Comparison of ENCODE assay signal across 14 cellular contexts in the genomic region with DNA sequence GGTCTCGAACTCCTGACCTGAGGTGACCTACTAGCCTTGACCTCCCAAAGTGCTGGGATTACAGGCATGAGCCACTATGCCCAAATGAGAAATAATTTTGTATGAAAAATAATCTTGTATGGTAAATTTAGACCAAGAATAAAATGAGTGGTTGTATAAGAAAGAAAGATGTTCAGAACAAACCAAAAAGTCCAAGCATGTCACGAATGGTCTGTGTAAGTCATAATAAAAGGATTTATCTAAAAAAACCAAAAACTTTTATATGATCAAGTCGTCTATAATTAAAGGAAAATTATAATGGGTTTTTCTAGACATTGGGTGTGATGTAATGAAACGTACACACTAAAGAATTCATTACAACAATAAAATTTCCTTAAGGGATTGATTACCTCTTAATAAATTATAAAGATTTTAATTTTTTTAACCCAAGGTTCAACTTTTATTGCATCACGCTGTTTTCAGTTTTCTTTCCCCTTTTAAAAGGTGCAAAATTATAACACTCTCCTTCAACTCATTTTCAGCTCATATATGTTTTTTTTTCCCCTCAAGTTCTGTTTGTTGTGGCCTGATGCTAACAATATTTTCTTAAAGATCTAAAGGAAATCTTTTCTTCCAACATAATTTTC. TPM values are rescaled to one million over a fixed set of nuclear protein-coding genes. Genes with fewer than 3 reads are reported as not detected.
DNase-seq lines count a peak whose midpoint lies in the region; TF ChIP-seq lines count a peak whose summit lies in the region.
"Had no signal": no experiment of that assay in that cellular context is flagged by ENCODE, and none has a peak within 500 bp of the region (broad histone marks: within the 10 kb centered on the region; RNA-seq: fewer than 3 reads in every experiment).

No MANE protein-coding gene starts in this region.

- H3K9me3 Mint-ChIP-seq in Caco-2 (ENCODE audit: unreplicated experiment) = peaks cover 36% of the 10 kb centered on the region
- H3K9me3 Mint-ChIP-seq in activated CD4-positive, alpha-beta memory T cell treated with anti-CD3 and anti-CD28 coated beads, Interleukin-2, amount 10 ng/mL, durations not matched to agents 7 days and 5 days = peaks cover 11% of the 10 kb centered on the region
- H3K9me3 Mint-ChIP-seq in activated CD4-positive, alpha-beta memory T cell treated with anti-CD3 and anti-CD28 coated beads for 36 hours = peaks cover 22% of the 10 kb centered on the region

- H3K4me3 ChIP-seq in A673 (ENCODE audit: low read depth, low read length, poor library complexity, severe bottlenecking) = no peak overlapping the region
- no peak overlapping the region for H3K4me3 ChIP-seq in Caco-2 (ENCODE audit: low read depth, low read length)
- H3K4me3 ChIP-seq: lung, thoracic aorta had no signal

- no peak overlapping the region for H3K27ac Mint-ChIP-seq in Caco-2 (ENCODE audit: unreplicated experiment)
- no peak overlapping the region for H3K27ac Mint-ChIP-seq in activated CD4-positive, alpha-beta memory T cell treated with anti-CD3 and anti-CD28 coated beads, Interleukin-2, amount 10 ng/mL, durations not matched to agents 7 days and 5 days
- no peak overlapping the region for H3K27ac Mint-ChIP-seq in activated CD4-positive, alpha-beta memory T cell treated with anti-CD3 and anti-CD28 coated beads for 36 hours
- H3K27ac Mint-ChIP-seq: activated B cell treated with CpG ODN at 0.5 μM for 24 hours; CD4-positive, alpha-beta memory T cell had no signal

- H3K36me3 ChIP-seq in A673 (ENCODE audit: insufficient read depth, low read length, poor library complexity, severe bottlenecking) (no peaks in the 10 kb centered on the region), Caco-2 (ENCODE audit: control insufficient read depth, insufficient read depth, low read length) (no peaks in the 10 kb centered on the region)
- H3K36me3 ChIP-seq: thoracic aorta had no signal

- no peak for TF ChIP-seq CTCF in A673 (conservative IDR thresholded peaks at IDR 0.05; ENCODE audit: low read depth, low read length)
- TF ChIP-seq CTCF in Caco-2 (IDR thresholded peaks at IDR 0.05; ENCODE audit: insufficient read depth in 1 of 2, low read depth in 1 of 2, low read length in 1 of 2, severe bottlenecking in 1 of 2, unreplicated experiment in 1 of 2) = no peak

- POLR2A ChIA-PET in A673 (lab: Charles Lee; ENCODE audit: low non-redundant PET) = no interaction called here
- POLR2A ChIA-PET in Caco-2 (lab: Charles Lee) = no interaction called here
- POLR2A ChIA-PET in activated CD4-positive, alpha-beta memory T cell treated with anti-CD3 and anti-CD28 coated beads, Interleukin-2, amount 10 ng/mL, durations not matched to agents 7 days and 5 days (lab: Charles Lee) = interaction anchor here (1.3 kb wide), 1 partner anchor 9 kb away, joined by 3 read pairs; the partner anchor contains the start of gene AQP11
- POLR2A ChIA-PET in activated CD4-positive, alpha-beta memory T cell treated with anti-CD3 and anti-CD28 coated beads for 36 hours (lab: Charles Lee) = interaction anchor here (1.0 kb wide), 1 partner anchor 53 kb away, joined by 3 read pairs; no protein-coding TSS in a partner anchor

- no peak overlapping the region for H3K27ac ChIP-seq in A673 (ENCODE audit: low read depth, low read length, poor library complexity, severe bottlenecking)
- H3K27ac ChIP-seq: thoracic aorta had no signal

- no peak overlapping the region for H3K4me3 Mint-ChIP-seq in Caco-2 (ENCODE audit: unreplicated experiment)
- no peak overlapping the region for H3K4me3 Mint-ChIP-seq in activated CD4-positive, alpha-beta memory T cell treated with anti-CD3 and anti-CD28 coated beads, Interleukin-2, amount 10 ng/mL, durations not matched to agents 7 days and 5 days
- no peak overlapping the region for H3K4me3 Mint-ChIP-seq in activated CD4-positive, alpha-beta memory T cell treated with anti-CD3 and anti-CD28 coated beads for 36 hours
- H3K4me3 Mint-ChIP-seq: activated B cell treated with CpG ODN at 0.5 μM for 24 hours; CD4-positive, alpha-beta memory T cell had no signal

- H3K9me3 ChIP-seq in A673 (ENCODE audit: low read depth, low read length, poor library complexity, severe bottlenecking) (peaks cover 40% of the 10 kb centered on the region), Caco-2 (peaks cover 45% of the 10 kb centered on the region)
- H3K9me3 ChIP-seq: thoracic aorta had no signal

- no peaks in the 10 kb centered on the region for H3K27me3 ChIP-seq in A673 (replicated peaks; ENCODE audit: insufficient read depth, low read depth, low read length, poor library complexity)
- H3K27me3 ChIP-seq in Caco-2 (replicated peaks; ENCODE audit: control insufficient read depth, insufficient read depth, low read length) = no peaks in the 10 kb centered on the region

- no peaks in the 10 kb centered on the region for H3K27me3 Mint-ChIP-seq in Caco-2 (ENCODE audit: insufficient read depth, unreplicated experiment)
- no peaks in the 10 kb centered on the region for H3K27me3 Mint-ChIP-seq in activated CD4-positive, alpha-beta memory T cell treated with anti-CD3 and anti-CD28 coated beads, Interleukin-2, amount 10 ng/mL, durations not matched to agents 7 days and 5 days
- H3K27me3 Mint-ChIP-seq in activated CD4-positive, alpha-beta memory T cell treated with anti-CD3 and anti-CD28 coated beads for 36 hours = peaks cover 7% of the 10 kb centered on the region
- H3K27me3 Mint-ChIP-seq: activated B cell treated with CpG ODN at 0.5 μM for 24 hours had no signal

- peak; percentile 53 for DNase-seq in A673 (ENCODE audit: low spot score)
- DNase-seq in Caco-2 = peak; percentile 40 to 63
- DNase-seq in NCI-H1092 (lab: John Stamatoyannopoulos, UW) = peak; percentile 5
- peak; percentile 25 for DNase-seq in amniotic epithelial cell (ENCODE audit: low read depth)
- DNase-seq in T-helper 9 cell = no peak
- no peak for DNase-seq in AG20443 (ENCODE audit: low spot score)
- DNase-seq in activated CD4-positive, alpha-beta memory T cell treated with anti-CD3 and anti-CD28 coated beads, Interleukin-2, amount 10 ng/mL, durations not matched to agents 7 days and 5 days = no peak
- no peak for DNase-seq in activated CD4-positive, alpha-beta memory T cell treated with anti-CD3 and anti-CD28 coated beads for 36 hours
- DNase-seq: activated B cell treated with CpG ODN at 0.5 μM for 24 hours; activated T-cell treated with anti-CD3 and anti-CD28 coated beads, Interleukin-2, amount 50 U/mL, for 1 hour; CD4-positive, alpha-beta memory T cell; cortex of kidney had no signal

- peaks cover 5% of the 10 kb centered on the region for H3K4me1 Mint-ChIP-seq in Caco-2 (ENCODE audit: low read depth, unreplicated experiment)
- H3K4me1 Mint-ChIP-seq in activated CD4-positive, alpha-beta memory T cell treated with anti-CD3 and anti-CD28 coated beads, Interleukin-2, amount 10 ng/mL, durations not matched to agents 7 days and 5 days = no peaks in the 10 kb centered on the region
- no peaks in the 10 kb centered on the region for H3K4me1 Mint-ChIP-seq in activated CD4-positive, alpha-beta memory T cell treated with anti-CD3 and anti-CD28 coated beads for 36 hours (ENCODE audit: low read depth)
- H3K4me1 Mint-ChIP-seq: CD4-positive, alpha-beta memory T cell had no signal

- no TSS peak for BruUV-seq in A673 (replicated peaks; lab: Mats Ljungman, UMichigan)
- BruUV-seq in Caco-2 (replicated peaks; lab: Mats Ljungman, UMichigan) = no TSS peak

- peaks cover 28% of the 10 kb centered on the region for H3K36me3 Mint-ChIP-seq in Caco-2 (ENCODE audit: insufficient read depth, unreplicated experiment)
- peaks cover 7% of the 10 kb centered on the region for H3K36me3 Mint-ChIP-seq in activated CD4-positive, alpha-beta memory T cell treated with anti-CD3 and anti-CD28 coated beads, Interleukin-2, amount 10 ng/mL, durations not matched to agents 7 days and 5 days (ENCODE audit: low read depth)
- H3K36me3 Mint-ChIP-seq in activated CD4-positive, alpha-beta memory T cell treated with anti-CD3 and anti-CD28 coated beads for 36 hours = peaks cover 5% of the 10 kb centered on the region

- CTCF ChIA-PET in A673 (lab: Charles Lee) = no interaction called here
- CTCF ChIA-PET in Caco-2 (lab: Charles Lee) = no interaction called here
- CTCF ChIA-PET in activated CD4-positive, alpha-beta memory T cell treated with anti-CD3 and anti-CD28 coated beads, Interleukin-2, amount 10 ng/mL, durations not matched to agents 7 days and 5 days (lab: Charles Lee) = no interaction called here
- CTCF ChIA-PET in activated CD4-positive, alpha-beta memory T cell treated with anti-CD3 and anti-CD28 coated beads for 36 hours (lab: Charles Lee) = no interaction called here

- H3K4me1 ChIP-seq in A673 (ENCODE audit: insufficient read depth, low read length, poor library complexity, severe bottlenecking) = no peaks in the 10 kb centered on the region
- no peaks in the 10 kb centered on the region for H3K4me1 ChIP-seq in Caco-2

- intact Hi-C loops in A673 (cut with micrococcal nuclease; ENCODE audit: unreplicated experiment) (no loop called here), Caco-2 (cut with micrococcal nuclease; ENCODE audit: unreplicated experiment) (no loop called here)
- intact Hi-C loops in activated CD4-positive, alpha-beta memory T cell treated with anti-CD3 and anti-CD28 coated beads for 36 hours (cut with micrococcal nuclease) = no loop called here

RNA-seq across cellular contexts. Expression of gene AQP11, which starts 8.9 kb away (rescaled TPM):
- total RNA-seq in A673 (2021) = 0.39 and 1.0 TPM in 2 replicates
- 11.5 and 12.7 TPM in 2 replicates for total RNA-seq in Caco-2 (2022)
- total RNA-seq in activated CD4-positive, alpha-beta memory T cell treated with anti-CD3 and anti-CD28 coated beads, Interleukin-2, amount 10 ng/mL, durations not matched to agents 7 days and 5 days = under 1 TPM; 0.60 to 0.78 TPM
- total RNA-seq in activated CD4-positive, alpha-beta memory T cell treated with anti-CD3 and anti-CD28 coated beads for 36 hours = under 1 TPM; 0.34 to 0.48 TPM
- total RNA-seq: thoracic aorta had no signal

RNA-seq across cellular contexts. Expression of gene CLNS1A, which starts 56.8 kb away (rescaled TPM):
- total RNA-seq in A673 (2021) (186 and 198 TPM in 2 replicates), Caco-2 (2022) (282 and 306 TPM in 2 replicates)
- total RNA-seq in activated CD4-positive, alpha-beta memory T cell treated with anti-CD3 and anti-CD28 coated beads, Interleukin-2, amount 10 ng/mL, durations not matched to agents 7 days and 5 days = 100 to 1,000 TPM; 101 to 104 TPM
- total RNA-seq in activated CD4-positive, alpha-beta memory T cell treated with anti-CD3 and anti-CD28 coated beads for 36 hours = 100 to 1,000 TPM; 199 to 200 TPM

Comparison
In these comparisons a context has a peak if more than half of its experiments do, and no peak if none do; other contexts are left out.
1. DNase-seq: peak in A673 (single experiment), Caco-2 (2 of 2), NCI-H1092 (single experiment) and amniotic epithelial cell (single experiment); none in T-helper 9 cell (single experiment), AG20443 (single experiment), activated CD4-positive, alpha-beta memory T cell treated with anti-CD3 and anti-CD28 coated beads, Interleukin-2, amount 10 ng/mL, durations not matched to agents 7 days and 5 days (single experiment) and activated CD4-positive, alpha-beta memory T cell treated with anti-CD3 and anti-CD28 coated beads for 36 hours (single experiment).
2. POLR2A ChIA-PET loops: an anchor here in activated CD4-positive, alpha-beta memory T cell treated with anti-CD3 and anti-CD28 coated beads, Interleukin-2, amount 10 ng/mL, durations not matched to agents 7 days and 5 days (1.3 kb wide) and activated CD4-positive, alpha-beta memory T cell treated with anti-CD3 and anti-CD28 coated beads for 36 hours (1.0 kb wide); none called in A673 and Caco-2.